ENCODE assay signal across 24 cellular contexts in the genomic region with DNA sequence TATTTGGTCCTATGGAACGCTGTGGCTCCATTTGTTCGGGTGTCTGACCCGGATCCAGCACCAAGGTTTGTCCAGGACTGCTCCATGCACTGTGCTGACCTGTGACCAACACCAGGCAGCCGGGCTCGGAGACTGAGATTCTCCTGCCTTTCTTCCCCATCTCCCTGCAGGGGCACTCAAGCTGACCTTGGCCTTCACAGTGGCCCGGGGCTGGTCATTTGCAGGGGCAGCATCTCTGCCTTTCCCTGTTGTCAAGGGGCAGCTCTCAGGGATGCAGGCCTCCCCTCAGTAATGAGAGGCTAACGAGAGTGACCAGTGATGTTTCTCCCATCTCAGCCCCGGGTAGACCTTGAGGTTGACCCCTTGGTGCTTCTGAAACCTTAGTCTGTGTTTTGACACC. TPM values are rescaled to one million over a fixed set of nuclear protein-coding genes. Genes with fewer than 3 reads are reported as not detected.
DNase-seq lines count a peak whose midpoint lies in the region; TF ChIP-seq lines count a peak whose summit lies in the region.
"Had no signal": no experiment of that assay in that cellular context is flagged by ENCODE, and none has a peak within 500 bp of the region (broad histone marks: within the 10 kb centered on the region; RNA-seq: fewer than 3 reads in every experiment).

No MANE protein-coding gene starts in this region.

- H2BK12ac ChIP-seq in neuronal stem cell (ENCODE audit: low read length) = no peak overlapping the region
- no peak overlapping the region for H2BK12ac ChIP-seq in trophoblast cell (ENCODE audit: low read length)

- H2AFZ ChIP-seq in neuronal stem cell (ENCODE audit: low read length) (no peak overlapping the region), trophoblast cell (ENCODE audit: insufficient read depth, low read length, poor library complexity) (no peak overlapping the region)

- H3K36me3 Mint-ChIP-seq in activated CD4-positive, alpha-beta T cell treated with anti-CD3 and anti-CD28 coated beads, Interleukin-2, amount 10 ng/mL, durations not matched to agents 24 days and 14 days (ENCODE audit: low read depth) = no peaks in the 10 kb centered on the region
- H3K36me3 Mint-ChIP-seq: CD8-positive, alpha-beta T cell had no signal

- H3K23ac ChIP-seq in neuronal stem cell (ENCODE audit: low read depth, low read length, poor library complexity) = peak overlapping the region; percentile 68
- no peak overlapping the region for H3K23ac ChIP-seq in trophoblast cell (ENCODE audit: low read length)

- no peak overlapping the region for H3K14ac ChIP-seq in neuronal stem cell (ENCODE audit: low read length)
- no peak overlapping the region for H3K14ac ChIP-seq in trophoblast cell (ENCODE audit: low read length)

- no CpG with 5 or more reads among the region's 8 CpGs for WGBS in neuronal stem cell (ENCODE audit: extremely low coverage in 2 of 2, insufficient read length in 2 of 2, insufficient replicate concordance in 1 of 2), 2 donors
- WGBS in spleen, 5 donors = 80 to 92% (median 82%) methylated on average over 8 of the region's 8 CpGs
- WGBS in trophoblast cell (ENCODE audit: extremely low coverage, insufficient coverage, insufficient read length) = no CpG with 5 or more reads among the region's 8 CpGs

- H3K4me3 Mint-ChIP-seq in activated CD4-positive, alpha-beta T cell treated with anti-CD3 and anti-CD28 coated beads, Interleukin-2, amount 10 ng/mL, durations not matched to agents 24 days and 14 days = no peak overlapping the region
- H3K4me3 Mint-ChIP-seq: B cell; CD4-positive, alpha-beta T cell; CD8-positive, alpha-beta T cell had no signal

- TF ChIP-seq CTCF in spleen (IDR thresholded peaks at IDR 0.05 in 8 of 11, conservative IDR thresholded peaks at IDR 0.05 in 3 of 11) = no peak

- H3K4me2 ChIP-seq in neuronal stem cell (ENCODE audit: insufficient read depth, low read length, poor library complexity, severe bottlenecking) (no peak overlapping the region), trophoblast cell (ENCODE audit: low read length) (no peak overlapping the region)
- H3K4me2 ChIP-seq: A549; BLaER1 treated with 17β-estradiol and CSF1 and Interleukin-3, amounts not matched to agents 10 nM and 100 nM had no signal

- H2BK5ac ChIP-seq in neuronal stem cell (ENCODE audit: low read length) (no peak overlapping the region), trophoblast cell (ENCODE audit: low read depth, low read length, poor library complexity) (no peak overlapping the region)

- H3K9ac ChIP-seq in neuronal stem cell (ENCODE audit: low read depth, low read length, poor library complexity) (no peak overlapping the region), trophoblast cell (ENCODE audit: low read length) (no peak overlapping the region)
- H3K9ac ChIP-seq: BLaER1 treated with 17β-estradiol and CSF1 and Interleukin-3, amounts not matched to agents 10 nM and 100 nM had no signal

- no peaks in the 10 kb centered on the region for H3K79me2 ChIP-seq in trophoblast cell (ENCODE audit: control insufficient read depth, insufficient read depth, low read length, poor library complexity)

- H3K4me1 ChIP-seq in neuronal stem cell (ENCODE audit: control insufficient read depth in 2 of 2, insufficient read depth in 1 of 2, low read depth in 1 of 2, low read length in 2 of 2) = peaks cover 0 to 2% of the 10 kb centered on the region in 2 donors
- H3K4me1 ChIP-seq in spleen = no peaks in the 10 kb centered on the region
- H3K4me1 ChIP-seq in trophoblast cell (ENCODE audit: control insufficient read depth in 1 of 2, insufficient read depth in 2 of 2, low read length in 2 of 2) = no peaks in the 10 kb centered on the region
- H3K4me1 ChIP-seq: A549, Caco-2 had no signal

- no peak overlapping the region for H2BK120ac ChIP-seq in neuronal stem cell (ENCODE audit: low read depth, low read length)
- H2BK120ac ChIP-seq in trophoblast cell (ENCODE audit: insufficient read depth, low read length, poor library complexity) = no peak overlapping the region

- H3K9me3 ChIP-seq in neuronal stem cell (replicated peaks in 1 of 2; ENCODE audit: control insufficient read depth in 2 of 2, insufficient read depth in 1 of 2, low read depth in 1 of 2, low read length in 2 of 2) = peaks cover 0 to 2% of the 10 kb centered on the region in 2 donors
- no peaks in the 10 kb centered on the region for H3K9me3 ChIP-seq in spleen
- no peaks in the 10 kb centered on the region for H3K9me3 ChIP-seq in trophoblast cell (ENCODE audit: insufficient read depth, low read depth, low read length)
- H3K9me3 ChIP-seq: A549; BLaER1 treated with 17β-estradiol and CSF1 and Interleukin-3, amounts not matched to agents 10 nM and 100 nM; Caco-2 had no signal

- H3K79me1 ChIP-seq in neuronal stem cell (ENCODE audit: low read depth, low read length) (no peaks in the 10 kb centered on the region), trophoblast cell (ENCODE audit: low read length) (no peaks in the 10 kb centered on the region)

- intact Hi-C loops in activated CD4-positive, alpha-beta T cell treated with anti-CD3 and anti-CD28 coated beads, Interleukin-2, amount 10 ng/mL, durations not matched to agents 24 days and 14 days (cut with micrococcal nuclease) = no loop called here
- intact Hi-C loops in spleen (cut with DNase I; ENCODE audit: low total_unique reads) = no loop called here

- H2AK5ac ChIP-seq in neuronal stem cell (ENCODE audit: low read depth, low read length) = no peak overlapping the region
- H2AK5ac ChIP-seq in trophoblast cell (ENCODE audit: low read length) = no peak overlapping the region

- TF ChIP-seq POLR2A in spleen (IDR thresholded peaks at IDR 0.05) = no peak

- H4K8ac ChIP-seq in neuronal stem cell (ENCODE audit: low read depth, low read length) (no peak overlapping the region), trophoblast cell (ENCODE audit: low read depth, low read length) (no peak overlapping the region)

- no peaks in the 10 kb centered on the region for H3K9me3 Mint-ChIP-seq in activated CD4-positive, alpha-beta T cell treated with anti-CD3 and anti-CD28 coated beads, Interleukin-2, amount 10 ng/mL, durations not matched to agents 24 days and 14 days
- H3K9me3 Mint-ChIP-seq: CD4-positive, alpha-beta T cell; CD8-positive, alpha-beta T cell had no signal

- peak; percentile 33 for DNase-seq in activated CD4-positive, alpha-beta T cell treated with anti-CD3 and anti-CD28 coated beads, Interleukin-2, amount 10 ng/mL, durations not matched to agents 24 days and 14 days
- DNase-seq in activated CD4-positive, alpha-beta T cell treated with anti-CD3 and anti-CD28 coated beads, Interleukin-2, amount 50 U/mL, for 48 hours = no peak
- no peak for DNase-seq in neuronal stem cell (ENCODE audit: low spot score)
- peak; percentile 67 for DNase-seq in spleen
- DNase-seq in NK-92 (lab: John Stamatoyannopoulos, UW; ENCODE audit: unreplicated experiment) = no peak
- no peak for DNase-seq in trophoblast cell
- DNase-seq: AML-193; Caco-2; Calu3; CD4-positive, alpha-beta T cell; CD8-positive, alpha-beta T cell; DMS 273 treated with DMSO at 0.1 percent for 48 hours; DMS153; DMS53; DMS79; DND-41; EL; GDM1 had no signal

- no peaks in the 10 kb centered on the region for H3K36me3 ChIP-seq in neuronal stem cell (replicated peaks in 1 of 2; ENCODE audit: control insufficient read depth in 2 of 2, insufficient read depth in 2 of 2, low read length in 2 of 2)
- no peaks in the 10 kb centered on the region for H3K36me3 ChIP-seq in spleen
- no peaks in the 10 kb centered on the region for H3K36me3 ChIP-seq in trophoblast cell (ENCODE audit: control insufficient read depth in 1 of 2, insufficient read depth in 2 of 2, low read length in 2 of 2)
- H3K36me3 ChIP-seq: BLaER1 treated with 17β-estradiol and CSF1 and Interleukin-3, amounts not matched to agents 10 nM and 100 nM had no signal

- H3K4ac ChIP-seq in neuronal stem cell (ENCODE audit: low read length) = no peak overlapping the region
- H3K4ac ChIP-seq in trophoblast cell (ENCODE audit: low read depth, low read length) = no peak overlapping the region

- no peaks in the 10 kb centered on the region for H3K27me3 Mint-ChIP-seq in activated CD4-positive, alpha-beta T cell treated with anti-CD3 and anti-CD28 coated beads, Interleukin-2, amount 10 ng/mL, durations not matched to agents 24 days and 14 days

- H3K4me3 ChIP-seq in neuronal stem cell (ENCODE audit: low read length in 2 of 2) (peak overlapping the region in 1 of 2 donors; percentile 52), spleen (no peak overlapping the region), trophoblast cell (ENCODE audit: low read depth, low read length) (no peak overlapping the region)
- H3K4me3 ChIP-seq: A549; BLaER1 treated with 17β-estradiol and CSF1 and Interleukin-3, amounts not matched to agents 10 nM and 100 nM had no signal

- no peaks in the 10 kb centered on the region for H3K4me1 Mint-ChIP-seq in activated CD4-positive, alpha-beta T cell treated with anti-CD3 and anti-CD28 coated beads, Interleukin-2, amount 10 ng/mL, durations not matched to agents 24 days and 14 days
- H3K4me1 Mint-ChIP-seq: B cell had no signal

- H4K12ac ChIP-seq in trophoblast cell (ENCODE audit: low read depth, low read length) = no peak overlapping the region

- H3K18ac ChIP-seq in neuronal stem cell (ENCODE audit: low read length) (no peak overlapping the region), trophoblast cell (ENCODE audit: low read length) (no peak overlapping the region)

- H3K27ac ChIP-seq in neuronal stem cell (replicated peaks; ENCODE audit: low read length) (no peak overlapping the region), spleen (no peak overlapping the region), trophoblast cell (ENCODE audit: low read depth, low read length) (no peak overlapping the region)
- H3K27ac ChIP-seq: 22Rv1; A549; BLaER1 treated with 17β-estradiol and CSF1 and Interleukin-3, amounts not matched to agents 10 nM and 100 nM; C4-2B had no signal

- no peak overlapping the region for H3K27ac Mint-ChIP-seq in activated CD4-positive, alpha-beta T cell treated with anti-CD3 and anti-CD28 coated beads, Interleukin-2, amount 10 ng/mL, durations not matched to agents 24 days and 14 days
- H3K27ac Mint-ChIP-seq: B cell; CD4-positive, alpha-beta T cell; CD8-positive, alpha-beta T cell had no signal

- H2BK15ac ChIP-seq in neuronal stem cell (ENCODE audit: low read length) = no peak overlapping the region

- H3K27me3 ChIP-seq in neuronal stem cell (ENCODE audit: control insufficient read depth in 3 of 3, insufficient read depth in 3 of 3, low read depth in 1 of 3, low read length in 3 of 3) (peaks cover 0 to 4% (median 0%) of the 10 kb centered on the region in 3 experiments), spleen (replicated peaks in 1 of 7) (peaks cover 0 to 4% (median 0%) of the 10 kb centered on the region in 7 donors), trophoblast cell (ENCODE audit: insufficient read depth, low read length) (no peaks in the 10 kb centered on the region)
- H3K27me3 ChIP-seq: BLaER1 treated with 17β-estradiol and CSF1 and Interleukin-3, amounts not matched to agents 10 nM and 100 nM had no signal

- H4K91ac ChIP-seq in neuronal stem cell (ENCODE audit: low read depth, low read length, poor library complexity) = no peak overlapping the region
- no peak overlapping the region for H4K91ac ChIP-seq in trophoblast cell (ENCODE audit: low read depth, low read length)

RNA-seq across cellular contexts. Expression of a gene that starts 27.5 kb away (rescaled TPM):
- 0.21 and 0.57 TPM in 2 replicates for total RNA-seq in activated CD4-positive, alpha-beta T cell treated with anti-CD3 and anti-CD28 coated beads, Interleukin-2, amount 10 ng/mL, durations not matched to agents 24 days and 14 days
- 0.03 TPM for polyA plus RNA-seq in neuronal stem cell (2013, experiment 1 of 2)
- polyA plus RNA-seq in neuronal stem cell (2013, experiment 2 of 2) = 0.03 TPM
- total RNA-seq in spleen = 1 to 10 TPM in 4 of 7 donors, under 1 TPM in 3; 0.30 to 2.7 (median 1.0) TPM
- polyA plus RNA-seq in spleen = under 1 TPM; 0.13 to 0.37 (median 0.18) TPM
- 0.70 and 0.89 TPM in 2 replicates for polyA plus RNA-seq in trophoblast cell (2013)
- total RNA-seq: CD4-positive, alpha-beta T cell; CD8-positive, alpha-beta T cell; G401 had no signal

Comparison
In these comparisons a context has a peak if more than half of its experiments do, and no peak if none do; other contexts are left out.
1. DNase-seq: peak in activated CD4-positive, alpha-beta T cell treated with anti-CD3 and anti-CD28 coated beads, Interleukin-2, amount 10 ng/mL, durations not matched to agents 24 days and 14 days (single experiment) and spleen (single experiment); none in activated CD4-positive, alpha-beta T cell treated with anti-CD3 and anti-CD28 coated beads, Interleukin-2, amount 50 U/mL, for 48 hours (0 of 2), neuronal stem cell (single experiment), NK-92 (single experiment) and trophoblast cell (0 of 2).